In the genomic region with DNA sequence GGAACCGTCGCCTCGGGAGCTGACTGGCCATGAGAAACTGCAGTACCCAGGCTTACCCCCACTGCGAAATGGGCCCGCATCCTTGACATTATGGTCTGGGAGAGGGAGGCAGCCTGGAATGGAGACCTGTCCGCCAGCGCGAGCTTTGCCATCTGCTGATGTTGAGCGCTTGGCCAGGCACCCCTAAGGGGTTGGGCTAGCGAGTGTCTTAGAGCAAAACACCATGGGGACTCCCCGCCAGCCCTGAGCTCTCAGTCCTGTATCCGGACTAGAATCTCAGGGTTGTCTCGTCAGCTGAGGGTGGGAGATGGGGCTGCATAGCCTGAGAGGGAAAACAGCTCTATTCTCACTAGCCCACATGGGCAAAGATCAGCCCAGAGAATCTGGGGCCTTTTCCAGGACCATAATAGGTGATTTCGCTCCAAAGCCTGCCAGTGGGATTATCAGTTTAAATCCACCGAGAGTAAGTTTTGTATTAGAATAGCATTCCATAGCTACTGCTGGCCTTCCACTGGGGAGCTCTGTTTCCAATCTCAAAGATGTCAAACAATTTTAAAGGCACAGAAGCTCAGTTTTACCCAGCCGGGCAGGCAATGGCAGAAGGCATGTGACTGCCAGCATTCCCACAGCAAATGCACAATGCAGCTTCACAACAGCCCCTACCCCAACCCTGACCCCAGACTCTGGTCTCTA, we compare ENCODE assay signal across 22 cellular contexts.
DNase-seq lines count a peak whose midpoint lies in the region; ATAC-seq and TF ChIP-seq lines count a peak whose summit lies in the region.
"Had no signal": no experiment of that assay in that cellular context is flagged by ENCODE, and none has a peak within 500 bp of the region (broad histone marks: within the 10 kb centered on the region; RNA-seq: fewer than 3 reads in every experiment).

No MANE protein-coding gene starts in this region.

- H3K4me3 ChIP-seq in breast epithelium (no peak overlapping the region), esophagus muscularis mucosa (peak overlapping the region; percentile 7 to 42 (median 32)), transverse colon (peak overlapping the region in 1 of 4 donors; percentile 3), body of pancreas (no peak overlapping the region)
- H3K4me3 ChIP-seq: BLaER1, pancreas, suprapubic skin had no signal

- H3K4me3 Mint-ChIP-seq in MCF 10A (ENCODE audit: unreplicated experiment): no peak overlapping the region
- H3K4me3 Mint-ChIP-seq in activated CD4-positive, alpha-beta memory T cell treated with anti-CD3 and anti-CD28 coated beads for 36 hours: no peak overlapping the region
- H3K4me3 Mint-ChIP-seq: activated naive CD8-positive, alpha-beta T cell treated with anti-CD3 and anti-CD28 coated beads, Interleukin-2, amount 10 ng/mL, durations not matched to agents 7 days and 5 days; activated T-helper 17 cell treated with anti-CD3 and anti-CD28 coated beads, Interleukin-2, amount 50 U/mL, for 72 hours; effector memory CD8-positive, alpha-beta T cell had no signal

- CTCF ChIA-PET in MCF 10A (lab: Yijun Ruan, JAX): interaction anchor here (0.6 kb wide), 1 partner anchor 152 kb away, joined by 3 read pairs; no protein-coding TSS in a partner anchor
- CTCF ChIA-PET in activated CD4-positive, alpha-beta memory T cell treated with anti-CD3 and anti-CD28 coated beads for 36 hours (lab: Charles Lee): interaction anchor here (1.0 to 1.5 kb wide), 2 partner anchors 8 to 28 kb away, joined by 3 to 4 read pairs; no protein-coding TSS in a partner anchor

- no peak for TF ChIP-seq EP300 in esophagus muscularis mucosa (IDR thresholded peaks at IDR 0.05)
- TF ChIP-seq EP300 in transverse colon (IDR thresholded peaks at IDR 0.05; ENCODE audit: low read depth): no peak

- 58% methylated on average over 9 of the region's 16 CpGs for WGBS in esophagus muscularis mucosa
- WGBS in transverse colon (ENCODE audit: low coverage in 1 of 2), 2 donors: 78 to 79% methylated on average over 4 to 16 of the region's 16 CpGs
- 74 to 88% methylated on average over 10 to 16 of the region's 16 CpGs for WGBS in body of pancreas, 2 donors

- no peak for TF ChIP-seq CTCF in breast epithelium (IDR thresholded peaks at IDR 0.05)
- no peak for TF ChIP-seq CTCF in MCF 10A (IDR thresholded peaks at IDR 0.05; ENCODE audit: unreplicated experiment)
- no peak for TF ChIP-seq CTCF in esophagus muscularis mucosa (IDR thresholded peaks at IDR 0.05)
- no peak for TF ChIP-seq CTCF in transverse colon (IDR thresholded peaks at IDR 0.05)
- no peak for TF ChIP-seq CTCF in body of pancreas (IDR thresholded peaks at IDR 0.05)

- peak overlapping the region; percentile 54 to 65 for H3K27ac ChIP-seq in breast epithelium
- peak overlapping the region; percentile 83 to 88 (median 86) for H3K27ac ChIP-seq in esophagus muscularis mucosa (replicated peaks in 1 of 4)
- H3K27ac ChIP-seq in transverse colon: peak overlapping the region; percentile 70 to 85 (median 78)
- peak overlapping the region in 2 of 4 donors; percentile 42 to 82 for H3K27ac ChIP-seq in body of pancreas
- H3K27ac ChIP-seq: 22Rv1, BLaER1, pancreas, suprapubic skin had no signal

- BruUV-seq in MCF 10A (replicated peaks; lab: Mats Ljungman, UMichigan): no TSS peak

- no peak overlapping the region for H3K27ac Mint-ChIP-seq in MCF 10A (ENCODE audit: low read depth, unreplicated experiment)
- H3K27ac Mint-ChIP-seq in activated CD4-positive, alpha-beta memory T cell treated with anti-CD3 and anti-CD28 coated beads for 36 hours: no peak overlapping the region
- H3K27ac Mint-ChIP-seq: activated naive CD8-positive, alpha-beta T cell treated with anti-CD3 and anti-CD28 coated beads, Interleukin-2, amount 10 ng/mL, durations not matched to agents 7 days and 5 days; activated T-helper 17 cell treated with anti-CD3 and anti-CD28 coated beads, Interleukin-2, amount 50 U/mL, for 72 hours; effector memory CD8-positive, alpha-beta T cell had no signal

- POLR2A ChIA-PET in MCF 10A (lab: Yijun Ruan, JAX): no interaction called here
- POLR2A ChIA-PET in activated CD4-positive, alpha-beta memory T cell treated with anti-CD3 and anti-CD28 coated beads for 36 hours (lab: Charles Lee): no interaction called here

- peaks cover 7% of the 10 kb centered on the region for H3K9me3 Mint-ChIP-seq in MCF 10A (ENCODE audit: unreplicated experiment)
- peaks cover 3% of the 10 kb centered on the region for H3K9me3 Mint-ChIP-seq in activated CD4-positive, alpha-beta memory T cell treated with anti-CD3 and anti-CD28 coated beads for 36 hours
- H3K9me3 Mint-ChIP-seq: activated naive CD8-positive, alpha-beta T cell treated with anti-CD3 and anti-CD28 coated beads, Interleukin-2, amount 10 ng/mL, durations not matched to agents 7 days and 5 days; activated T-helper 17 cell treated with anti-CD3 and anti-CD28 coated beads, Interleukin-2, amount 50 U/mL, for 72 hours; effector memory CD8-positive, alpha-beta T cell had no signal

- no peak for ATAC-seq in body of pancreas
- ATAC-seq: activated T-helper 17 cell treated with anti-CD3 and anti-CD28 coated beads, Interleukin-2, amount 50 U/mL, for 72 hours; effector memory CD8-positive, alpha-beta T cell; pancreas had no signal

- no peaks in the 10 kb centered on the region for H3K27me3 Mint-ChIP-seq in MCF 10A (ENCODE audit: insufficient read depth, unreplicated experiment)
- H3K27me3 Mint-ChIP-seq in activated CD4-positive, alpha-beta memory T cell treated with anti-CD3 and anti-CD28 coated beads for 36 hours: peaks cover 11% of the 10 kb centered on the region

- in situ Hi-C loops in transverse colon (cut with MboI; ENCODE audit: low pct_ligation_motif_present in 1 of 4, low pct_unique_long_range_greater_than_20kb in 1 of 4, low sequenced_read_pairs in 3 of 4): loop anchor here in 1 of 4 donors (25.0 kb wide), 1 partner anchor 162 kb away; a partner anchor contains a TSS

- H3K36me3 ChIP-seq in breast epithelium: no peaks in the 10 kb centered on the region
- H3K36me3 ChIP-seq in esophagus muscularis mucosa: no peaks in the 10 kb centered on the region
- H3K36me3 ChIP-seq in transverse colon: no peaks in the 10 kb centered on the region
- no peaks in the 10 kb centered on the region for H3K36me3 ChIP-seq in body of pancreas (replicated peaks in 1 of 2; ENCODE audit: insufficient read depth in 1 of 2, low read depth in 2 of 2)
- H3K36me3 ChIP-seq: BLaER1, pancreas, suprapubic skin had no signal

- H3K27me3 ChIP-seq in breast epithelium: no peaks in the 10 kb centered on the region
- H3K27me3 ChIP-seq in esophagus muscularis mucosa: no peaks in the 10 kb centered on the region
- H3K27me3 ChIP-seq in transverse colon: no peaks in the 10 kb centered on the region
- H3K27me3 ChIP-seq in body of pancreas: no peaks in the 10 kb centered on the region
- H3K27me3 ChIP-seq: BLaER1, pancreas, suprapubic skin had no signal

- H3K9me3 ChIP-seq in breast epithelium: no peaks in the 10 kb centered on the region
- H3K9me3 ChIP-seq in esophagus muscularis mucosa: no peaks in the 10 kb centered on the region
- no peaks in the 10 kb centered on the region for H3K9me3 ChIP-seq in transverse colon
- H3K9me3 ChIP-seq in body of pancreas: no peaks in the 10 kb centered on the region
- H3K9me3 ChIP-seq: BLaER1, pancreas, suprapubic skin had no signal

- H3K4me1 Mint-ChIP-seq in MCF 10A (ENCODE audit: insufficient read depth, unreplicated experiment): no peaks in the 10 kb centered on the region
- peaks cover 5% of the 10 kb centered on the region for H3K4me1 Mint-ChIP-seq in activated CD4-positive, alpha-beta memory T cell treated with anti-CD3 and anti-CD28 coated beads for 36 hours (ENCODE audit: low read depth)

- DNase-seq in breast epithelium (ENCODE audit: low spot score in 2 of 2): no peak
- DNase-seq in MCF 10A (ENCODE audit: unreplicated experiment): no peak
- no peak for DNase-seq in esophagus muscularis mucosa (ENCODE audit: extremely low spot score)
- peak; percentile 45 for DNase-seq in mucosa of gallbladder (ENCODE audit: low spot score)
- DNase-seq in transverse colon: no peak
- DNase-seq in activated CD4-positive, alpha-beta memory T cell treated with anti-CD3 and anti-CD28 coated beads for 36 hours: no peak
- DNase-seq in body of pancreas: no peak
- no peak for DNase-seq in pons (ENCODE audit: low spot score)
- DNase-seq: activated naive CD8-positive, alpha-beta T cell treated with anti-CD3 and anti-CD28 coated beads, Interleukin-2, amount 10 ng/mL, durations not matched to agents 7 days and 5 days; effector memory CD8-positive, alpha-beta T cell; KG1; kidney glomerular epithelial cell; NCI-H1048; NCI-H2029 treated with DMSO at 0.1 percent for 48 hours; NCI-H524; pancreas; SHP77 treated with DMSO at 0.1 percent for 48 hours; stimulated activated CD4-positive, alpha-beta T cell treated with anti-CD3 and anti-CD28 coated beads, Interleukin-4, amount 100 ng/mL, for 4 hours had no signal

- intact Hi-C loops in breast epithelium (cut with DNase I; ENCODE audit: low total_unique reads): no loop called here
- intact Hi-C loops in MCF 10A (cut with micrococcal nuclease): no loop called here
- intact Hi-C loops in esophagus muscularis mucosa (cut with DNase I): no loop called here
- intact Hi-C loops in transverse colon (cut with DNase I; ENCODE audit: low total_unique reads): no loop called here
- intact Hi-C loops in activated CD4-positive, alpha-beta memory T cell treated with anti-CD3 and anti-CD28 coated beads for 36 hours (cut with micrococcal nuclease): no loop called here
- intact Hi-C loops in body of pancreas (cut with DNase I): no loop called here

- no peaks in the 10 kb centered on the region for H3K36me3 Mint-ChIP-seq in MCF 10A (ENCODE audit: insufficient read depth, unreplicated experiment)
- H3K36me3 Mint-ChIP-seq in activated CD4-positive, alpha-beta memory T cell treated with anti-CD3 and anti-CD28 coated beads for 36 hours: no peaks in the 10 kb centered on the region
- H3K36me3 Mint-ChIP-seq: activated naive CD8-positive, alpha-beta T cell treated with anti-CD3 and anti-CD28 coated beads, Interleukin-2, amount 10 ng/mL, durations not matched to agents 7 days and 5 days had no signal

- TF ChIP-seq POLR2A in breast epithelium (IDR thresholded peaks at IDR 0.05) (no peak), esophagus muscularis mucosa (IDR thresholded peaks at IDR 0.05; ENCODE audit: low read depth) (no peak), transverse colon (IDR thresholded peaks at IDR 0.05) (no peak), body of pancreas (IDR thresholded peaks at IDR 0.05) (no peak)

- H3K4me1 ChIP-seq in breast epithelium (no peaks in the 10 kb centered on the region), esophagus muscularis mucosa (peaks cover 22 to 76% (median 65%) of the 10 kb centered on the region in 4 donors), transverse colon (peaks cover 0 to 45% (median 31%) of the 10 kb centered on the region in 4 donors), body of pancreas (peaks cover 40% of the 10 kb centered on the region)

Comparison
In these comparisons a context has a peak if more than half of its experiments do, and no peak if none do; other contexts are left out.
1. H3K4me3 ChIP-seq: peak in esophagus muscularis mucosa (4 of 4); none in breast epithelium (0 of 3) and body of pancreas (0 of 2).